ENCODE assay signal across 8 cellular contexts in the genomic region with DNA sequence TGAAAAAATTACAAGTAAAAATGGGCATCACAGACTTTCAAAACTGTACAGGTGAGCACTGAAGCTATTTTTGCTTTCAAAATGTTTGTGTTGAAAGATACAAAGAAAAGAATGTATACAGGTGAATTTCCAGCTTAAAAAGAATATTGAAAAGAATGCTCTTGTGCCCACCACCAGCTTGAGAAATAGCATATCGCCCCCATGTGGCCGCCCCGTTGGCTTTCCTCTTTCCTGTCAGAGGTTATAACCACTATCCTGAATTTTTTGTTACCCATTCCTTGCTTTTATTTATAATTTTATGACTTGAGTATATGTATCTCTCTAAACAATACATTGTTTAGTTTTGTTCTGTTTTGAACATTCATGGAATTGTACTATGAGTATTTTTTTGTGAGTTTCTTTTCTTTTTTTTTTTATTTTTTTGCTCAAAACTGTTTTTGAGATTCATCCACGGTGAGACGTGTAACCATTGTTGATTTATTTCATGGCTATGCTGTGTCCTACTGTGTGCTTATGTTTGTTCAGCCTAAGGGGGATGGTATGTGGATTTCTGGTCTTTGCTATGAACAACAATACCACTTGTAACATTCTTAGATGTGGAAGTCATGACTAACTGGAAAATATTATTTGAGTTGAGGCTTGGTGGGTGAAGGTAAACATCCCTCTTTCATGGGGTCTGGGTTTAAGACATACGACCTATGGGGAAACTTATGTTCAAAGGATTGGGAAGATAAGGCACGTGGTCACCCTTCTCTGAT. TPM values are rescaled to one million over a fixed set of nuclear protein-coding genes. Genes with fewer than 3 reads are reported as not detected.
DNase-seq lines count a peak whose midpoint lies in the region; ATAC-seq and TF ChIP-seq lines count a peak whose summit lies in the region.

No MANE protein-coding gene starts in this region.

- H3K14ac ChIP-seq in trophoblast cell (ENCODE audit: low read length) = no peak overlapping the region

- no peak overlapping the region for H3K4ac ChIP-seq in trophoblast cell (ENCODE audit: low read depth, low read length)

- H3K27me3 ChIP-seq in trophoblast cell (ENCODE audit: insufficient read depth, low read length) = no peaks in the 10 kb centered on the region

- H3K9ac ChIP-seq in trophoblast cell (ENCODE audit: low read length) = no peak overlapping the region

- no peak overlapping the region for H2AK5ac ChIP-seq in trophoblast cell (ENCODE audit: low read length)

- H4K8ac ChIP-seq in trophoblast cell (ENCODE audit: low read depth, low read length) = no peak overlapping the region

- H2BK12ac ChIP-seq in trophoblast cell (ENCODE audit: low read length) = no peak overlapping the region

- H3K4me2 ChIP-seq in trophoblast cell (ENCODE audit: low read length) = no peak overlapping the region

- no peak for ATAC-seq in GM18505 (IDR thresholded peaks at IDR 0.05; ENCODE audit: unreplicated experiment)

- no peak overlapping the region for H3K4me3 ChIP-seq in trophoblast cell (ENCODE audit: low read depth, low read length)

- WGBS in trophoblast cell (ENCODE audit: extremely low coverage, insufficient coverage, insufficient read length) = no CpG with 5 or more reads among the region's 7 CpGs

- peak; percentile 14 for DNase-seq in NCI-H345 (lab: John Stamatoyannopoulos, UW)
- DNase-seq in NCI-H345 treated with DMSO at 0.1 percent for 48 hours (lab: John Stamatoyannopoulos, UW; ENCODE audit: unreplicated experiment) = no peak
- peak; percentile 34 for DNase-seq in HuH-7 (ENCODE audit: low spot score)
- peak; percentile 35 to 46 for DNase-seq in activated CD4-positive, alpha-beta T cell treated with anti-CD3 and anti-CD28 coated beads, Interleukin-2, amount 50 U/mL, for 48 hours
- peak; percentile 37 to 50 for DNase-seq in lung microvascular endothelial cell (ENCODE audit: low read depth in 2 of 2)
- no peak for DNase-seq in trophoblast cell
- DNase-seq in activated naive CD4-positive, alpha-beta T cell (lab: John Stamatoyannopoulos, UW) = no peak

- no peak overlapping the region for H2BK120ac ChIP-seq in trophoblast cell (ENCODE audit: insufficient read depth, low read length, poor library complexity)

- no peak overlapping the region for H2BK5ac ChIP-seq in trophoblast cell (ENCODE audit: low read depth, low read length, poor library complexity)

- H3K79me2 ChIP-seq in trophoblast cell (ENCODE audit: control insufficient read depth, insufficient read depth, low read length, poor library complexity) = no peaks in the 10 kb centered on the region

- no peak overlapping the region for H4K91ac ChIP-seq in trophoblast cell (ENCODE audit: low read depth, low read length)

- H3K27ac ChIP-seq in trophoblast cell (ENCODE audit: low read depth, low read length) = no peak overlapping the region

- no peaks in the 10 kb centered on the region for H3K36me3 ChIP-seq in trophoblast cell (ENCODE audit: control insufficient read depth in 1 of 2, insufficient read depth in 2 of 2, low read length in 2 of 2)

- no peaks in the 10 kb centered on the region for H3K4me1 ChIP-seq in trophoblast cell (ENCODE audit: control insufficient read depth in 1 of 2, insufficient read depth in 2 of 2, low read length in 2 of 2)

- no peak overlapping the region for H3K18ac ChIP-seq in trophoblast cell (ENCODE audit: low read length)

- H3K79me1 ChIP-seq in trophoblast cell (ENCODE audit: low read length) = no peaks in the 10 kb centered on the region

- no peak for TF ChIP-seq POLR2A in GM18505 (IDR thresholded peaks at IDR 0.05; ENCODE audit: borderline replicate concordance, extremely low read depth, insufficient read depth, insufficient read length)

- H3K9me3 ChIP-seq in trophoblast cell (ENCODE audit: insufficient read depth, low read depth, low read length) = no peaks in the 10 kb centered on the region

- H3K23ac ChIP-seq in trophoblast cell (ENCODE audit: low read length) = no peak overlapping the region

- H2AFZ ChIP-seq in trophoblast cell (ENCODE audit: insufficient read depth, low read length, poor library complexity) = no peak overlapping the region

- no peak overlapping the region for H4K12ac ChIP-seq in trophoblast cell (ENCODE audit: low read depth, low read length)

RNA-seq across cellular contexts. Expression of a gene that starts 11.6 kb away (rescaled TPM):
- not detected in 2 replicates for total RNA-seq in lung microvascular endothelial cell
- polyA plus RNA-seq in trophoblast cell (2013) = 0.01 TPM in 1 of 2 replicates, not detected in the other

Comparison
In these comparisons a context has a peak if more than half of its experiments do, and no peak if none do; other contexts are left out.
1. DNase-seq: peak in NCI-H345 (single experiment), HuH-7 (single experiment), activated CD4-positive, alpha-beta T cell treated with anti-CD3 and anti-CD28 coated beads, Interleukin-2, amount 50 U/mL, for 48 hours (2 of 2) and lung microvascular endothelial cell (2 of 2); none in NCI-H345 treated with DMSO at 0.1 percent for 48 hours (single experiment), trophoblast cell (0 of 2) and activated naive CD4-positive, alpha-beta T cell (0 of 4).